ENCODE assay signal across 12 cellular contexts in the genomic region with DNA sequence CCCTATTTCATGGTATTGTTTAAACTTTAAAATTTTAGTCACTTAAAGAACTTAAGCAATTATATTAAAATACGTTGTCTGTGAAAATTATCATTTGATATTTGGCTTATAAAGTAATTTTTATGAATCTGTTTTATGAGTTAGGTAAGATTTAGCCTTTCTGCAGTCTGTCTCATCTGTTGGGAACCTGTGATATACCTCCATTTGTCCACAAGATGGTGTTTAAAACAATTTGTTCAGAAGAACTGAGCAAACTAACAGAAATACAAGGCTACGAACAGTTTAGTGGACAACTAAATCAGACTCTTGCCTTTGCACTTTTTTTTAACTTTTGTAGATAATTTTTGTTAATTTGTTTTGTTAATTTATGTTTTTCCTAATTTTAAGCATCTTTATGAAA.
A peak's percentile ranks its signal among the peaks of the same experiment; 100 is the strongest.
DNase-seq lines count a peak whose midpoint lies in the region; ATAC-seq and TF ChIP-seq lines count a peak whose summit lies in the region.
"Had no signal": no experiment of that assay in that cellular context is flagged by ENCODE, and none has a peak within 500 bp of the region (broad histone marks: within the 10 kb centered on the region; RNA-seq: fewer than 3 reads in every experiment).

No MANE protein-coding gene starts in this region.

- in situ Hi-C loops in astrocyte of the cerebellum (cut with HindIII; ENCODE audit: low sequenced_read_pairs), result no loop called here

- peaks cover 14% of the 10 kb centered on the region for H3K4me1 Mint-ChIP-seq in mesothelial cell of epicardium
- no peaks in the 10 kb centered on the region for H3K4me1 Mint-ChIP-seq in activated T-helper 17 cell treated with anti-CD3 and anti-CD28 coated beads, Interleukin-2, amount 50 U/mL, for 72 hours
- H3K4me1 Mint-ChIP-seq: activated CD8-positive, alpha-beta memory T cell treated with anti-CD3 and anti-CD28 coated beads, Interleukin-2, amount 10 ng/mL, durations not matched to agents 7 days and 5 days; IgD-negative memory B cell had no signal

- no peak overlapping the region for H3K4me3 Mint-ChIP-seq in mesothelial cell of epicardium
- H3K4me3 Mint-ChIP-seq in activated T-helper 17 cell treated with anti-CD3 and anti-CD28 coated beads, Interleukin-2, amount 50 U/mL, for 72 hours, result no peak overlapping the region
- H3K4me3 Mint-ChIP-seq: activated CD8-positive, alpha-beta memory T cell treated with anti-CD3 and anti-CD28 coated beads, Interleukin-2, amount 10 ng/mL, durations not matched to agents 7 days and 5 days; IgD-negative memory B cell had no signal

- peaks cover 25% of the 10 kb centered on the region for H3K27me3 Mint-ChIP-seq in mesothelial cell of epicardium (ENCODE audit: low read depth)
- peaks cover 8% of the 10 kb centered on the region for H3K27me3 Mint-ChIP-seq in activated T-helper 17 cell treated with anti-CD3 and anti-CD28 coated beads, Interleukin-2, amount 50 U/mL, for 72 hours
- H3K27me3 Mint-ChIP-seq: IgD-negative memory B cell had no signal

- no peak overlapping the region for H3K27ac Mint-ChIP-seq in mesothelial cell of epicardium
- H3K27ac Mint-ChIP-seq in activated T-helper 17 cell treated with anti-CD3 and anti-CD28 coated beads, Interleukin-2, amount 50 U/mL, for 72 hours, result no peak overlapping the region
- H3K27ac Mint-ChIP-seq: activated CD8-positive, alpha-beta memory T cell treated with anti-CD3 and anti-CD28 coated beads, Interleukin-2, amount 10 ng/mL, durations not matched to agents 7 days and 5 days; IgD-negative memory B cell had no signal

- H3K9me3 Mint-ChIP-seq in mesothelial cell of epicardium, result no peaks in the 10 kb centered on the region
- no peaks in the 10 kb centered on the region for H3K9me3 Mint-ChIP-seq in activated T-helper 17 cell treated with anti-CD3 and anti-CD28 coated beads, Interleukin-2, amount 50 U/mL, for 72 hours
- H3K9me3 Mint-ChIP-seq: IgD-negative memory B cell had no signal

- peak; percentile 32 for DNase-seq in ELR (ENCODE audit: low read depth)
- no peak for DNase-seq in astrocyte of the cerebellum (ENCODE audit: low read depth)
- no peak for DNase-seq in mesothelial cell of epicardium (ENCODE audit: low spot score in 2 of 2, unreplicated experiment in 2 of 2)
- DNase-seq in stimulated activated CD4-positive, alpha-beta T cell treated with anti-CD3 and anti-CD28 coated beads, Interleukin-4, amount 100 ng/mL, for 4 hours, result no peak
- DNase-seq in anterior cingulate cortex (lab: John Stamatoyannopoulos, UW), result no peak
- DNase-seq in amniotic stem cell (lab: John Stamatoyannopoulos, UW), result no peak
- DNase-seq: activated CD8-positive, alpha-beta memory T cell treated with anti-CD3 and anti-CD28 coated beads, Interleukin-2, amount 10 ng/mL, durations not matched to agents 7 days and 5 days; left colon had no signal

- H3K36me3 Mint-ChIP-seq in mesothelial cell of epicardium, result no peaks in the 10 kb centered on the region
- H3K36me3 Mint-ChIP-seq in activated T-helper 17 cell treated with anti-CD3 and anti-CD28 coated beads, Interleukin-2, amount 50 U/mL, for 72 hours (ENCODE audit: low read depth), result no peaks in the 10 kb centered on the region
- H3K36me3 Mint-ChIP-seq: activated CD8-positive, alpha-beta memory T cell treated with anti-CD3 and anti-CD28 coated beads, Interleukin-2, amount 10 ng/mL, durations not matched to agents 7 days and 5 days; IgD-negative memory B cell had no signal

- ATAC-seq in HG03442 (IDR thresholded peaks at IDR 0.05; ENCODE audit: unreplicated experiment), result peak; percentile 49
- no peak for ATAC-seq in activated T-helper 17 cell treated with anti-CD3 and anti-CD28 coated beads, Interleukin-2, amount 50 U/mL, for 72 hours (replicated peaks)
- ATAC-seq: activated CD8-positive, alpha-beta memory T cell treated with anti-CD3 and anti-CD28 coated beads, Interleukin-2, amount 10 ng/mL, durations not matched to agents 7 days and 5 days; left colon had no signal

- H3K4me3 ChIP-seq in astrocyte of the cerebellum (ENCODE audit: low read depth, low read length), result no peak overlapping the region
- H3K4me3 ChIP-seq: SJSA1 had no signal

- TF ChIP-seq CTCF in astrocyte of the cerebellum (IDR thresholded peaks at IDR 0.05; ENCODE audit: low read depth, low read length, missing control alignments), result peak; percentile 25
- peak; percentile 41 for TF ChIP-seq CTCF in mesothelial cell of epicardium (IDR thresholded peaks at IDR 0.05; ENCODE audit: unreplicated experiment)
